In the genomic region with DNA sequence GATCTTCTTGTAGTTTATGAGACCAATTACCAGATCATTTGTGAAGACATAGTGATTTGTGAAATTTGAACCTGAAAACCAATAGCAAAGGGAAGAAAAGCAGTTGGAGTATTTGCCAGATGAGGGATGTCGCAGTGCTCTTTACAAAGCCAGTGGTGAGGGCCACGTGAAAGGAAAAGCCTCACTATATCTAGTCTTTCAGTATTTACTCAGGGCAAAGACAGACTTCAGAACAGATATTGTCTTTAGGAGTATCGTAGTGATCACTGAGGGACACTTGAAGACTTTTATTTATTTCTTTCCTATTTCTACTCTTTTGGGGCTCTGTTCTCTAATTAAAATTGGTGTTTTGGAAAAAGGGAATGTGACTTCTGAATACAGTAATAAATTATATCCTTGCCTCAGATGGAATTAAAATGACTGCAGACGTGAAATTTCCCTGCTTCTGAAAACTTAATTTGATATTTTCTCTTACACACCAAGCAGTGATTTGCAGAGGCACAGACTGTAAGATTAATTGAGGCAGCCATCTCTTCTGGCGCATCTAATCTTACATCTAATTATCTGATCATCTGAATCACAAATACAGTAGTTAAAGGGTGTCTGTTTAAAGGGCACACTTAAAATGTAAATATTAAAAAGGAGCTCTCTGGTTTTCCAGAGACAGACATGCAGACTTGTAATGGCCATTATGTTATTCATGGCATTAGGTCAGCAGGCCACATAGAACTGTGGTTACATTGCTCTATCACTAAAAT, we compare ENCODE assay signal across 2 cellular contexts.
TF ChIP-seq lines count a peak whose summit lies in the region.

No MANE protein-coding gene starts in this region.

TF ChIP-seq in SK-N-SH, 30 proteins besides CTCF, POLR2A, EP300 and RAD21 (continued from another document):
- no peak for TF ChIP-seq TCF12 (IDR thresholded peaks at IDR 0.05)
- TF ChIP-seq EZH2phosphoT487 (IDR thresholded peaks at IDR 0.05; ENCODE audit: borderline replicate concordance, low read depth): no peak
- no peak for TF ChIP-seq FOSL2 (IDR thresholded peaks at IDR 0.05; ENCODE audit: borderline replicate concordance, low read depth)
- no peak for TF ChIP-seq MEF2A (IDR thresholded peaks at IDR 0.05; ENCODE audit: borderline replicate concordance, low read depth)
- TF ChIP-seq RXRA (IDR thresholded peaks at IDR 0.05; ENCODE audit: borderline replicate concordance, low read depth): no peak
- TF ChIP-seq, protein P1, sequence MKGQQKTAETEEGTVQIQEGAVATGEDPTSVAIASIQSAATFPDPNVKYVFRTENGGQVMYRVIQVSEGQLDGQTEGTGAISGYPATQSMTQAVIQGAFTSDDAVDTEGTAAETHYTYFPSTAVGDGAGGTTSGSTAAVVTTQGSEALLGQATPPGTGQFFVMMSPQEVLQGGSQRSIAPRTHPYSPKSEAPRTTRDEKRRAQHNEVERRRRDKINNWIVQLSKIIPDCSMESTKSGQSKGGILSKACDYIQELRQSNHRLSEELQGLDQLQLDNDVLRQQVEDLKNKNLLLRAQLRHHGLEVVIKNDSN (IDR thresholded peaks at IDR 0.05; ENCODE audit: borderline replicate concordance, low read depth): no peak
- no peak for TF ChIP-seq MXI1 (IDR thresholded peaks at IDR 0.05; ENCODE audit: low read depth, low read length)
- TF ChIP-seq FOXJ3 (CRISPR knock-in tag; IDR thresholded peaks at IDR 0.05): no peak
- TF ChIP-seq, protein P2, sequence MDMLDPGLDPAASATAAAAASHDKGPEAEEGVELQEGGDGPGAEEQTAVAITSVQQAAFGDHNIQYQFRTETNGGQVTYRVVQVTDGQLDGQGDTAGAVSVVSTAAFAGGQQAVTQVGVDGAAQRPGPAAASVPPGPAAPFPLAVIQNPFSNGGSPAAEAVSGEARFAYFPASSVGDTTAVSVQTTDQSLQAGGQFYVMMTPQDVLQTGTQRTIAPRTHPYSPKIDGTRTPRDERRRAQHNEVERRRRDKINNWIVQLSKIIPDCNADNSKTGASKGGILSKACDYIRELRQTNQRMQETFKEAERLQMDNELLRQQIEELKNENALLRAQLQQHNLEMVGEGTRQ (IDR thresholded peaks at IDR 0.05; ENCODE audit: borderline replicate concordance, low read depth, low read length): no peak
- TF ChIP-seq RFX5 (IDR thresholded peaks at IDR 0.05; ENCODE audit: low read length): no peak
- peak; percentile 14; the same call in 1 of the 2 replicates for TF ChIP-seq RCOR1 (IDR thresholded peaks at IDR 0.05; ENCODE audit: low read length)
- TF ChIP-seq GATA2 (CRISPR knock-in tag; IDR thresholded peaks at IDR 0.05): peak; percentile 85
- TF ChIP-seq, protein P3, sequence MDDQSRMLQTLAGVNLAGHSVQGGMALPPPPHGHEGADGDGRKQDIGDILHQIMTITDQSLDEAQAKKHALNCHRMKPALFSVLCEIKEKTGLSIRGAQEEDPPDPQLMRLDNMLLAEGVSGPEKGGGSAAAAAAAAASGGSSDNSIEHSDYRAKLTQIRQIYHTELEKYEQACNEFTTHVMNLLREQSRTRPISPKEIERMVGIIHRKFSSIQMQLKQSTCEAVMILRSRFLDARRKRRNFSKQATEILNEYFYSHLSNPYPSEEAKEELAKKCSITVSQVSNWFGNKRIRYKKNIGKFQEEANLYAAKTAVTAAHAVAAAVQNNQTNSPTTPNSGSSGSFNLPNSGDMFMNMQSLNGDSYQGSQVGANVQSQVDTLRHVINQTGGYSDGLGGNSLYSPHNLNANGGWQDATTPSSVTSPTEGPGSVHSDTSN (IDR thresholded peaks at IDR 0.05): no peak
- TF ChIP-seq CHD2 (IDR thresholded peaks at IDR 0.05; ENCODE audit: low read length, partially characterized antibody): peak; percentile 32

TF ChIP-seq in SK-N-SH treated with all-trans-retinoic acid at 6 μM for 48 hours, 23 proteins besides CTCF, POLR2A, EP300 and RAD21 (continued from another document):
- TF ChIP-seq, protein P4, sequence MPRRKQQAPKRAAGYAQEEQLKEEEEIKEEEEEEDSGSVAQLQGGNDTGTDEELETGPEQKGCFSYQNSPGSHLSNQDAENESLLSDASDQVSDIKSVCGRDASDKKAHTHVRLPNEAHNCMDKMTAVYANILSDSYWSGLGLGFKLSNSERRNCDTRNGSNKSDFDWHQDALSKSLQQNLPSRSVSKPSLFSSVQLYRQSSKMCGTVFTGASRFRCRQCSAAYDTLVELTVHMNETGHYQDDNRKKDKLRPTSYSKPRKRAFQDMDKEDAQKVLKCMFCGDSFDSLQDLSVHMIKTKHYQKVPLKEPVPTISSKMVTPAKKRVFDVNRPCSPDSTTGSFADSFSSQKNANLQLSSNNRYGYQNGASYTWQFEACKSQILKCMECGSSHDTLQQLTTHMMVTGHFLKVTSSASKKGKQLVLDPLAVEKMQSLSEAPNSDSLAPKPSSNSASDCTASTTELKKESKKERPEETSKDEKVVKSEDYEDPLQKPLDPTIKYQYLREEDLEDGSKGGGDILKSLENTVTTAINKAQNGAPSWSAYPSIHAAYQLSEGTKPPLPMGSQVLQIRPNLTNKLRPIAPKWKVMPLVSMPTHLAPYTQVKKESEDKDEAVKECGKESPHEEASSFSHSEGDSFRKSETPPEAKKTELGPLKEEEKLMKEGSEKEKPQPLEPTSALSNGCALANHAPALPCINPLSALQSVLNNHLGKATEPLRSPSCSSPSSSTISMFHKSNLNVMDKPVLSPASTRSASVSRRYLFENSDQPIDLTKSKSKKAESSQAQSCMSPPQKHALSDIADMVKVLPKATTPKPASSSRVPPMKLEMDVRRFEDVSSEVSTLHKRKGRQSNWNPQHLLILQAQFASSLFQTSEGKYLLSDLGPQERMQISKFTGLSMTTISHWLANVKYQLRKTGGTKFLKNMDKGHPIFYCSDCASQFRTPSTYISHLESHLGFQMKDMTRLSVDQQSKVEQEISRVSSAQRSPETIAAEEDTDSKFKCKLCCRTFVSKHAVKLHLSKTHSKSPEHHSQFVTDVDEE (CRISPR knock-in tag; IDR thresholded peaks at IDR 0.05): no peak
- TF ChIP-seq ZC3H10 (CRISPR knock-in tag; IDR thresholded peaks at IDR 0.05): no peak
- TF ChIP-seq ZFP3 (CRISPR knock-in tag; IDR thresholded peaks at IDR 0.05): no peak
- no peak for TF ChIP-seq RARB (CRISPR knock-in tag; IDR thresholded peaks at IDR 0.05)
- TF ChIP-seq, protein P5, sequence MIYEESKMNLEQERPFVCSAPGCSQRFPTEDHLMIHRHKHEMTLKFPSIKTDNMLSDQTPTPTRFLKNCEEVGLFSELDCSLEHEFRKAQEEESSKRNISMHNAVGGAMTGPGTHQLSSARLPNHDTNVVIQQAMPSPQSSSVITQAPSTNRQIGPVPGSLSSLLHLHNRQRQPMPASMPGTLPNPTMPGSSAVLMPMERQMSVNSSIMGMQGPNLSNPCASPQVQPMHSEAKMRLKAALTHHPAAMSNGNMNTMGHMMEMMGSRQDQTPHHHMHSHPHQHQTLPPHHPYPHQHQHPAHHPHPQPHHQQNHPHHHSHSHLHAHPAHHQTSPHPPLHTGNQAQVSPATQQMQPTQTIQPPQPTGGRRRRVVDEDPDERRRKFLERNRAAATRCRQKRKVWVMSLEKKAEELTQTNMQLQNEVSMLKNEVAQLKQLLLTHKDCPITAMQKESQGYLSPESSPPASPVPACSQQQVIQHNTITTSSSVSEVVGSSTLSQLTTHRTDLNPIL (CRISPR knock-in tag; IDR thresholded peaks at IDR 0.05; ENCODE audit: low read depth): no peak
